27 cellular contexts compared by ENCODE assay signal in the genomic region with DNA sequence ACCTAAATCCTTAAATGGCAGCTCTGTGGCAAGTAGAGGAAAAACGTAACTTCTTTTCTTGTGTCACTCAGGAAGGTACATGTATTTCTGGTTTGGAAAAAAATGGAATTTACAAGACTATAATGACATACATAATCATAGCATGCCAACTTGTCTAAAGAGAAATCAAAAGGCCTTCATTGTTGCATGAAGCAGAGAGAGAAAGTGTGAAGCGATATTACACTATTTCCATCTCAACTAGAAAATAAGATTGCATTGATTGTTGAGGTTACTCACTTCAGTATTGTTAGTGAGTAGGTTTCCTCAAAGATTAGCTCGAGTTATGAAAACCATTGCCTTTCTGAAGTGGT.
"Had no signal": no experiment of that assay in that cellular context is flagged by ENCODE, and none has a peak within 500 bp of the region (broad histone marks: within the 10 kb centered on the region; RNA-seq: fewer than 3 reads in every experiment).

No MANE protein-coding gene starts in this region.

- H3K36me3 ChIP-seq: suprapubic skin, thoracic aorta, thyroid gland, tibial artery, tibial nerve, transverse colon, upper lobe of left lung, upper lobe of right lung, uterus, vagina had no signal

- H3K27ac Mint-ChIP-seq: stimulated activated effector memory CD8-positive, alpha-beta T cell treated with anti-CD3 and anti-CD28 coated beads, Interleukin-12 subunit alpha, Interleukin-12 subunit beta, amount 100 ng/mL, for 72 hours; stimulated activated memory B cell treated with anti-CD40 and anti-IgM and Interleukin-4, amounts not matched to agents 10 μg/mL and 1 μg/mL and 100 μg/mL, for 72 hours; stimulated activated naive B cell treated with anti-CD40 and anti-IgM and Interleukin-4, amounts not matched to agents 10 μg/mL and 1 μg/mL and 100 μg/mL, for 72 hours; stimulated activated naive CD8-positive, alpha-beta T cell treated with anti-CD3 and anti-CD28 coated beads, Interleukin-15, amount 100 ng/mL, for 72 hours; stimulated activated naive CD8-positive, alpha-beta T cell treated with anti-CD3 and anti-CD28 coated beads, Interleukin-15, Interleukin-2, amounts not matched to agents 100 ng/mL and 50 ng/mL, for 24 hours; type B pancreatic cell had no signal

- H3K4me1 Mint-ChIP-seq: stimulated activated effector memory CD8-positive, alpha-beta T cell treated with anti-CD3 and anti-CD28 coated beads, Interleukin-12 subunit alpha, Interleukin-12 subunit beta, amount 100 ng/mL, for 72 hours; stimulated activated memory B cell treated with anti-CD40 and anti-IgM and Interleukin-4, amounts not matched to agents 10 μg/mL and 1 μg/mL and 100 μg/mL, for 72 hours; stimulated activated naive B cell treated with anti-CD40 and anti-IgM and Interleukin-4, amounts not matched to agents 10 μg/mL and 1 μg/mL and 100 μg/mL, for 72 hours; stimulated activated naive CD8-positive, alpha-beta T cell treated with anti-CD3 and anti-CD28 coated beads, Interleukin-15, amount 100 ng/mL, for 72 hours had no signal

- H3K36me3 Mint-ChIP-seq: stimulated activated effector memory CD8-positive, alpha-beta T cell treated with anti-CD3 and anti-CD28 coated beads, Interleukin-12 subunit alpha, Interleukin-12 subunit beta, amount 100 ng/mL, for 72 hours; stimulated activated memory B cell treated with anti-CD40 and anti-IgM and Interleukin-4, amounts not matched to agents 10 μg/mL and 1 μg/mL and 100 μg/mL, for 72 hours; type B pancreatic cell had no signal

- H3K27ac ChIP-seq: stomach, suprapubic skin, thoracic aorta, thyroid gland, tibial artery, tibial nerve, transverse colon, upper lobe of left lung, upper lobe of right lung, uterus, vagina had no signal

- H3K27me3 ChIP-seq: stomach, suprapubic skin, thyroid gland, tibial artery, tibial nerve, transverse colon, upper lobe of left lung, upper lobe of right lung, uterus, vagina had no signal

- H3K4me3 Mint-ChIP-seq: stimulated activated effector memory CD8-positive, alpha-beta T cell treated with anti-CD3 and anti-CD28 coated beads, Interleukin-12 subunit alpha, Interleukin-12 subunit beta, amount 100 ng/mL, for 72 hours; stimulated activated memory B cell treated with anti-CD40 and anti-IgM and Interleukin-4, amounts not matched to agents 10 μg/mL and 1 μg/mL and 100 μg/mL, for 72 hours; stimulated activated naive B cell treated with anti-CD40 and anti-IgM and Interleukin-4, amounts not matched to agents 10 μg/mL and 1 μg/mL and 100 μg/mL, for 72 hours; stimulated activated naive CD8-positive, alpha-beta T cell treated with anti-CD3 and anti-CD28 coated beads, Interleukin-15, amount 100 ng/mL, for 72 hours; stimulated activated naive CD8-positive, alpha-beta T cell treated with anti-CD3 and anti-CD28 coated beads, Interleukin-15, Interleukin-2, amounts not matched to agents 100 ng/mL and 50 ng/mL, for 24 hours; type B pancreatic cell had no signal

- DNase-seq: stimulated activated CD4-positive, alpha-beta T cell treated with anti-CD3 and anti-CD28 coated beads, Interleukin-2, amount 100 ng/mL, for 48 hours; stimulated activated CD4-positive, alpha-beta T cell treated with anti-CD3 and anti-CD28 coated beads, Interleukin-4, amount 100 ng/mL, for 1 hour; stimulated activated CD4-positive, alpha-beta T cell treated with anti-CD3 and anti-CD28 coated beads, Interleukin-4, amount 100 ng/mL, for 24 hours; stimulated activated CD4-positive, alpha-beta T cell treated with anti-CD3 and anti-CD28 coated beads, Interleukin-4, amount 100 ng/mL, for 4 hours; stimulated activated CD8-positive, alpha-beta memory T cell treated with anti-CD3 and anti-CD28 coated beads, Interleukin-4, amount 100 ng/mL, for 48 hours; stimulated activated naive B cell treated with anti-CD40 and anti-IgM and Interleukin-4, amounts not matched to agents 10 μg/mL and 1 μg/mL and 100 μg/mL, for 72 hours; stimulated activated naive CD4-positive, alpha-beta T cell; stimulated activated naive CD4-positive, alpha-beta T cell treated with Interleukin-2 at 50 U/mL for 16 hours; stimulated activated naive CD8-positive, alpha-beta T cell treated with anti-CD3 and anti-CD28 coated beads, Interleukin-15, amount 100 ng/mL, for 72 hours; stimulated activated naive CD8-positive, alpha-beta T cell treated with anti-CD3 and anti-CD28 coated beads, Interleukin-15, Interleukin-2, amounts not matched to agents 100 U/mL and 50 U/mL, for 24 hours; stomach; substantia nigra; thyroid gland; tibial artery; transverse colon; trophoblast cell; upper lobe of left lung; upper lobe of right lung; uterus had no signal

- H3K9me3 ChIP-seq: stomach, suprapubic skin, thoracic aorta, thyroid gland, tibial artery, tibial nerve, transverse colon, upper lobe of left lung, upper lobe of right lung, uterus, vagina had no signal

- H3K27me3 Mint-ChIP-seq: stimulated activated naive B cell treated with anti-CD40 and anti-IgM and Interleukin-4, amounts not matched to agents 10 μg/mL and 1 μg/mL and 100 μg/mL, for 72 hours; stimulated activated naive CD8-positive, alpha-beta T cell treated with anti-CD3 and anti-CD28 coated beads, Interleukin-15, Interleukin-2, amounts not matched to agents 100 ng/mL and 50 ng/mL, for 24 hours; type B pancreatic cell had no signal

- H3K9me3 Mint-ChIP-seq: stimulated activated effector memory CD8-positive, alpha-beta T cell treated with anti-CD3 and anti-CD28 coated beads, Interleukin-12 subunit alpha, Interleukin-12 subunit beta, amount 100 ng/mL, for 72 hours; stimulated activated memory B cell treated with anti-CD40 and anti-IgM and Interleukin-4, amounts not matched to agents 10 μg/mL and 1 μg/mL and 100 μg/mL, for 72 hours; type B pancreatic cell had no signal

- ATAC-seq: stimulated activated effector memory CD8-positive, alpha-beta T cell treated with anti-CD3 and anti-CD28 coated beads, Interleukin-12 subunit alpha, Interleukin-12 subunit beta, amount 100 ng/mL, for 72 hours; stimulated activated memory B cell treated with anti-CD40 and anti-IgM and Interleukin-4, amounts not matched to agents 10 μg/mL and 1 μg/mL and 100 μg/mL, for 72 hours; stimulated activated naive B cell treated with anti-CD40 and anti-IgM and Interleukin-4, amounts not matched to agents 10 μg/mL and 1 μg/mL and 100 μg/mL, for 72 hours; stimulated activated naive CD8-positive, alpha-beta T cell treated with anti-CD3 and anti-CD28 coated beads, Interleukin-15, amount 100 ng/mL, for 72 hours; stimulated activated naive CD8-positive, alpha-beta T cell treated with anti-CD3 and anti-CD28 coated beads, Interleukin-15, Interleukin-2, amounts not matched to agents 100 U/mL and 50 U/mL, for 24 hours; upper lobe of right lung had no signal

- H3K4me1 ChIP-seq: stomach, suprapubic skin, thyroid gland, tibial artery, tibial nerve, transverse colon, upper lobe of left lung, upper lobe of right lung, uterus, vagina had no signal

- H3K4me3 ChIP-seq: stomach, suprapubic skin, thoracic aorta, thyroid gland, tibial artery, tibial nerve, transverse colon, upper lobe of left lung, upper lobe of right lung, uterus, vagina had no signal
